Comparison of ENCODE assay signal across 8 cellular contexts in genomic region chr7:32941996-32942782, GRCh38. TPM values are rescaled to one million over a fixed set of nuclear protein-coding genes. Genes with fewer than 3 reads are reported as not detected.
DNase-seq lines count a peak whose midpoint lies in the region; ATAC-seq and TF ChIP-seq lines count a peak whose summit lies in the region.

No MANE protein-coding gene starts in this region.

- TF ChIP-seq EP300 in ovary (IDR thresholded peaks at IDR 0.05): no peak

- peaks cover 5% of the 10 kb centered on the region for H3K36me3 Mint-ChIP-seq in activated naive CD4-positive, alpha-beta T cell treated with anti-CD3 and anti-CD28 coated beads, Interleukin-2, amount 10 ng/mL, durations not matched to agents 7 days and 5 days
- peaks cover 5% of the 10 kb centered on the region for H3K36me3 Mint-ChIP-seq in glutamatergic neuron (ENCODE audit: unreplicated experiment)
- H3K36me3 Mint-ChIP-seq in type B pancreatic cell: peaks cover 17% of the 10 kb centered on the region

- H3K4me1 Mint-ChIP-seq in activated naive CD4-positive, alpha-beta T cell treated with anti-CD3 and anti-CD28 coated beads, Interleukin-2, amount 10 ng/mL, durations not matched to agents 7 days and 5 days: peaks cover 14% of the 10 kb centered on the region
- H3K4me1 Mint-ChIP-seq in glutamatergic neuron (ENCODE audit: low read depth, unreplicated experiment) (peaks cover 12% of the 10 kb centered on the region), type B pancreatic cell (ENCODE audit: unreplicated experiment) (peaks cover 30% of the 10 kb centered on the region)

- H3K9me3 Mint-ChIP-seq in activated naive CD4-positive, alpha-beta T cell treated with anti-CD3 and anti-CD28 coated beads, Interleukin-2, amount 10 ng/mL, durations not matched to agents 7 days and 5 days: peaks cover 5% of the 10 kb centered on the region
- no peaks in the 10 kb centered on the region for H3K9me3 Mint-ChIP-seq in glutamatergic neuron (ENCODE audit: unreplicated experiment)
- H3K9me3 Mint-ChIP-seq in type B pancreatic cell: peaks cover 5% of the 10 kb centered on the region

- 1% methylated on average over 37 to 49 of the region's 49 CpGs for WGBS in ovary, 3 donors

- CTCF ChIA-PET in activated naive CD4-positive, alpha-beta T cell treated with anti-CD3 and anti-CD28 coated beads, Interleukin-2, amount 10 ng/mL, durations not matched to agents 7 days and 5 days (lab: Charles Lee): interaction anchor here (1.3 to 8.9 kb wide), 6 partner anchors 23 to 166 kb away, joined by 4 to 67 read pairs (median 10); partner anchors contain the start of genes KBTBD2 and RP9

- H3K9me3 ChIP-seq in SJSA1 (replicated peaks) (peaks cover 11% of the 10 kb centered on the region), ovary (no peaks in the 10 kb centered on the region)

- peak overlapping the region; percentile 86 for H3K4me3 ChIP-seq in SJSA1
- peak overlapping the region; percentile 71 for H3K4me3 ChIP-seq in ovary

- H3K4me1 ChIP-seq in SJSA1 (replicated peaks): peaks cover 19% of the 10 kb centered on the region
- peaks cover 8% of the 10 kb centered on the region for H3K4me1 ChIP-seq in ovary (ENCODE audit: insufficient read depth)

- intact Hi-C loops in ovary (cut with DNase I): loop anchor here in 1 of 4 donors (5.0 kb wide), 2 partner anchors 50 to 95 kb away; partner anchors contain the start of gene KBTBD2

- no peak for TF ChIP-seq POLR2A in ovary (IDR thresholded peaks at IDR 0.05)

- TF ChIP-seq CTCF in glutamatergic neuron (IDR thresholded peaks at IDR 0.05; ENCODE audit: partially characterized antibody, unreplicated experiment) (no peak), ovary (IDR thresholded peaks at IDR 0.05) (no peak), type B pancreatic cell (conservative IDR thresholded peaks at IDR 0.05) (no peak)

- ATAC-seq in GM21381 (IDR thresholded peaks at IDR 0.05; ENCODE audit: unreplicated experiment): peak; percentile 74

- H3K27ac Mint-ChIP-seq in activated naive CD4-positive, alpha-beta T cell treated with anti-CD3 and anti-CD28 coated beads, Interleukin-2, amount 10 ng/mL, durations not matched to agents 7 days and 5 days: no peak overlapping the region
- H3K27ac Mint-ChIP-seq in glutamatergic neuron (ENCODE audit: unreplicated experiment) (peak overlapping the region; percentile 34), type B pancreatic cell (peak overlapping the region; percentile 86)

- peaks cover 13% of the 10 kb centered on the region for H3K36me3 ChIP-seq in SJSA1
- no peaks in the 10 kb centered on the region for H3K36me3 ChIP-seq in ovary

- H3K27me3 Mint-ChIP-seq in activated naive CD4-positive, alpha-beta T cell treated with anti-CD3 and anti-CD28 coated beads, Interleukin-2, amount 10 ng/mL, durations not matched to agents 7 days and 5 days: peaks cover 14% of the 10 kb centered on the region
- H3K27me3 Mint-ChIP-seq in glutamatergic neuron (ENCODE audit: unreplicated experiment): peaks cover 1% of the 10 kb centered on the region
- H3K27me3 Mint-ChIP-seq in type B pancreatic cell: no peaks in the 10 kb centered on the region

- peak; percentile 76 for DNase-seq in D341Med (ENCODE audit: low spot score)
- peak; percentile 43 for DNase-seq in HS-5 (ENCODE audit: low read depth)
- DNase-seq in SJSA1 (ENCODE audit: low read depth in 1 of 2, low spot score in 2 of 2): peak; percentile 56 to 62
- DNase-seq in activated naive CD4-positive, alpha-beta T cell treated with anti-CD3 and anti-CD28 coated beads, Interleukin-2, amount 10 ng/mL, durations not matched to agents 7 days and 5 days: peak; percentile 72
- DNase-seq in glutamatergic neuron: peak; percentile 38
- peak; percentile 30 to 78 (median 71) for DNase-seq in ovary
- DNase-seq in type B pancreatic cell (ENCODE audit: extremely low spot score, unreplicated experiment): peak; percentile 40

- peak overlapping the region; percentile 90 for H3K4me3 Mint-ChIP-seq in activated naive CD4-positive, alpha-beta T cell treated with anti-CD3 and anti-CD28 coated beads, Interleukin-2, amount 10 ng/mL, durations not matched to agents 7 days and 5 days
- peak overlapping the region; percentile 92 for H3K4me3 Mint-ChIP-seq in glutamatergic neuron (ENCODE audit: unreplicated experiment)
- peak overlapping the region; percentile 98 for H3K4me3 Mint-ChIP-seq in type B pancreatic cell

- H3K27ac ChIP-seq in SJSA1: peak overlapping the region; percentile 51
- peak overlapping the region; percentile 90 to 94 for H3K27ac ChIP-seq in ovary

- H3K27me3 ChIP-seq in SJSA1 (replicated peaks): no peaks in the 10 kb centered on the region
- H3K27me3 ChIP-seq in ovary: no peaks in the 10 kb centered on the region

RNA-seq across cellular contexts. Expression of gene FKBP9, which starts 15.1 kb away (rescaled TPM):
- 207 and 234 TPM in 2 replicates for total RNA-seq in SJSA1 (2014; rRNA removed; shearing (Covaris generic))
- total RNA-seq in glutamatergic neuron (ENCODE audit: unreplicated experiment) (90.7 TPM), ovary (100 to 1,000 TPM in 4 of 7 donors, 10 to 100 TPM in 3; 65.6 to 200 (median 101) TPM), type B pancreatic cell (ENCODE audit: low replicate concordance) (76.0 and 131 TPM in 2 replicates)
- 100 to 1,000 TPM in 1 of 2 donors, 10 to 100 TPM in 1; 53.2 to 142 TPM for polyA plus RNA-seq in ovary

RNA-seq across cellular contexts. Expression of gene KBTBD2, which starts 50.6 kb away (rescaled TPM):
- 51.5 and 52.0 TPM in 2 replicates for total RNA-seq in SJSA1 (2014; rRNA removed; shearing (Covaris generic))
- 41.3 TPM for total RNA-seq in glutamatergic neuron (ENCODE audit: unreplicated experiment)
- 10 to 100 TPM; 19.5 to 28.7 (median 23.6) TPM for total RNA-seq in ovary
- polyA plus RNA-seq in ovary: 10 to 100 TPM; 18.5 to 30.8 TPM
- total RNA-seq in type B pancreatic cell (ENCODE audit: low replicate concordance): 20.6 and 32.3 TPM in 2 replicates

Comparison
In these comparisons a context has a peak if more than half of its experiments do, and no peak if none do; other contexts are left out.
1. Peak in every context shown above with its lines: DNase-seq, ATAC-seq, H3K4me3 ChIP-seq and H3K27ac ChIP-seq.